ENCODE assay signal across 18 cellular contexts in genomic region chr18:76937597-76937996, GRCh38.
DNase-seq lines count a peak whose midpoint lies in the region; ATAC-seq and TF ChIP-seq lines count a peak whose summit lies in the region.
"Had no signal": no experiment of that assay in that cellular context is flagged by ENCODE, and none has a peak within 500 bp of the region (broad histone marks: within the 10 kb centered on the region; RNA-seq: fewer than 3 reads in every experiment).

No MANE protein-coding gene starts in this region.

- no peaks in the 10 kb centered on the region for H3K79me2 ChIP-seq in SK-N-SH (ENCODE audit: insufficient read depth)
- peaks cover 10% of the 10 kb centered on the region; the same call in 1 of the 2 replicates for H3K79me2 ChIP-seq in Karpas-422 (ENCODE audit: low read length)

- H3K4me1 ChIP-seq in SK-N-SH (ENCODE audit: control insufficient read depth in 1 of 2, insufficient read depth in 2 of 2, low read depth in 1 of 2, low read length in 1 of 2), result no peaks in the 10 kb centered on the region
- H3K4me1 ChIP-seq in Karpas-422 (ENCODE audit: low read length), result peaks cover 40% of the 10 kb centered on the region

- H3F3A ChIP-seq in SK-N-SH (replicated peaks; ENCODE audit: insufficient read depth), result no peaks in the 10 kb centered on the region

- 80% methylated on average over 1 of the region's 1 CpG for WGBS in SK-N-SH (ENCODE audit: low lambda C conversion rate)

- H3K4me2 ChIP-seq in SK-N-SH (no peak overlapping the region), Karpas-422 (ENCODE audit: low read depth, low read length, poor library complexity, severe bottlenecking) (no peak overlapping the region)

- no peak overlapping the region for H3K4me3 ChIP-seq in SK-N-SH (ENCODE audit: low read depth in 2 of 2, low read length in 1 of 2)
- no peak overlapping the region for H3K4me3 ChIP-seq in Karpas-422 (ENCODE audit: low read length)
- no peak overlapping the region for H3K4me3 ChIP-seq in fibroblast of the aortic adventitia (ENCODE audit: low read depth, low read length)

- H3K9me3 ChIP-seq in SK-N-SH (no peaks in the 10 kb centered on the region), Karpas-422 (ENCODE audit: low read length) (no peaks in the 10 kb centered on the region)

- no peak overlapping the region for H2AFZ ChIP-seq in SK-N-SH (ENCODE audit: low read depth)
- H2AFZ ChIP-seq in Karpas-422 (ENCODE audit: low read length), result no peak overlapping the region

- H3K4me3 Mint-ChIP-seq in activated CD8-positive, alpha-beta memory T cell treated with anti-CD3 and anti-CD28 coated beads, Interleukin-2, amount 10 ng/mL, durations not matched to agents 7 days and 5 days, result no peak overlapping the region
- H3K4me3 Mint-ChIP-seq: CD14-positive monocyte had no signal

- H3K27ac Mint-ChIP-seq in activated CD8-positive, alpha-beta memory T cell treated with anti-CD3 and anti-CD28 coated beads, Interleukin-2, amount 10 ng/mL, durations not matched to agents 7 days and 5 days, result no peak overlapping the region

- H3K9ac ChIP-seq in SK-N-SH (no peak overlapping the region), Karpas-422 (ENCODE audit: low read length) (no peak overlapping the region)

- H3K27me3 ChIP-seq in SK-N-SH (ENCODE audit: insufficient read depth) (no peaks in the 10 kb centered on the region), Karpas-422 (ENCODE audit: low read length) (no peaks in the 10 kb centered on the region)

- POLR2A ChIA-PET in SK-N-SH (lab: Yijun Ruan, JAX), result no interaction called here

- peaks cover 14% of the 10 kb centered on the region for H3K36me3 Mint-ChIP-seq in activated CD8-positive, alpha-beta memory T cell treated with anti-CD3 and anti-CD28 coated beads, Interleukin-2, amount 10 ng/mL, durations not matched to agents 7 days and 5 days

- H3K9me2 ChIP-seq in SK-N-SH, result no peaks in the 10 kb centered on the region
- H3K9me2 ChIP-seq in Karpas-422 (replicated peaks; ENCODE audit: insufficient read depth, low read length), result no peaks in the 10 kb centered on the region

- peaks cover 3% of the 10 kb centered on the region for H3K4me1 Mint-ChIP-seq in activated CD8-positive, alpha-beta memory T cell treated with anti-CD3 and anti-CD28 coated beads, Interleukin-2, amount 10 ng/mL, durations not matched to agents 7 days and 5 days
- H3K4me1 Mint-ChIP-seq: CD14-positive monocyte had no signal

- TF ChIP-seq CTCF in SK-N-SH (IDR thresholded peaks at IDR 0.05) (peak; percentile 39), fibroblast of the aortic adventitia (IDR thresholded peaks at IDR 0.05; ENCODE audit: insufficient read depth, low read length) (no peak), GM20000 (IDR thresholded peaks at IDR 0.05; ENCODE audit: extremely low read depth, missing control alignments) (no peak)

- CTCF ChIA-PET in SK-N-SH (lab: Yijun Ruan, JAX), result interaction anchor here (0.8 to 8.9 kb wide), 6 partner anchors 11 to 215 kb away, joined by 3 to 64 read pairs (median 6); no protein-coding TSS in a partner anchor
- CTCF ChIA-PET in activated CD8-positive, alpha-beta memory T cell treated with anti-CD3 and anti-CD28 coated beads, Interleukin-2, amount 10 ng/mL, durations not matched to agents 7 days and 5 days (lab: Charles Lee), result interaction anchor here (0.7 to 0.9 kb wide), 2 partner anchors 20 to 63 kb away, joined by 3 read pairs; no protein-coding TSS in a partner anchor

- no peaks in the 10 kb centered on the region for H3K9me3 Mint-ChIP-seq in activated CD8-positive, alpha-beta memory T cell treated with anti-CD3 and anti-CD28 coated beads, Interleukin-2, amount 10 ng/mL, durations not matched to agents 7 days and 5 days (ENCODE audit: low read depth)
- H3K9me3 Mint-ChIP-seq: CD14-positive monocyte had no signal

- no peaks in the 10 kb centered on the region for H3K27me3 Mint-ChIP-seq in activated CD8-positive, alpha-beta memory T cell treated with anti-CD3 and anti-CD28 coated beads, Interleukin-2, amount 10 ng/mL, durations not matched to agents 7 days and 5 days

- H3K36me3 ChIP-seq in SK-N-SH (replicated peaks in 1 of 2; ENCODE audit: control insufficient read depth in 1 of 2, insufficient read depth in 2 of 2, low read length in 1 of 2), result peaks cover 26 to 34% of the 10 kb centered on the region in 2 experiments
- peaks cover 26% of the 10 kb centered on the region; the same call in 1 of the 2 replicates for H3K36me3 ChIP-seq in Karpas-422 (ENCODE audit: insufficient read depth, low read length)

- ATAC-seq in SK-N-SH treated with all-trans-retinoic acid at 6 μM for 48 hours, result no peak
- ATAC-seq in activated CD8-positive, alpha-beta memory T cell treated with anti-CD3 and anti-CD28 coated beads, Interleukin-2, amount 10 ng/mL, durations not matched to agents 7 days and 5 days, result no peak

- no peak for TF ChIP-seq RAD21 in SK-N-SH (IDR thresholded peaks at IDR 0.05; ENCODE audit: low read length)

- DNase-seq in SK-N-SH (no peak), Karpas-422 (no peak), fibroblast of the aortic adventitia (ENCODE audit: low read depth) (peak; percentile 8), superior temporal gyrus (ENCODE audit: extremely low spot score) (no peak), NCI-H2171 treated with DMSO at 0.1 percent for 48 hours (lab: John Stamatoyannopoulos, UW) (no peak), GM20000 (ENCODE audit: low spot score) (no peak)
- no peak for DNase-seq in activated CD8-positive, alpha-beta memory T cell treated with anti-CD3 and anti-CD28 coated beads, Interleukin-2, amount 10 ng/mL, durations not matched to agents 7 days and 5 days
- DNase-seq: AML-193, NCI-H1417 treated with DMSO at 0.1 percent for 48 hours, NCI-H187 treated with DMSO at 0.1 percent for 48 hours, NCI-H226, NCI-H524, NCI-H82, RPMI8226, SHP77 treated with DMSO at 0.1 percent for 48 hours had no signal

- H4K20me1 ChIP-seq in SK-N-SH (ENCODE audit: insufficient read depth), result no peaks in the 10 kb centered on the region
- no peaks in the 10 kb centered on the region for H4K20me1 ChIP-seq in Karpas-422 (ENCODE audit: insufficient read depth, low read depth, low read length)

- H3K27ac ChIP-seq in SK-N-SH (ENCODE audit: low read depth in 2 of 2, low read length in 1 of 2), result no peak overlapping the region
- peak overlapping the region; percentile 31 for H3K27ac ChIP-seq in Karpas-422 (ENCODE audit: low read length)
- H3K27ac ChIP-seq: 22Rv1 had no signal

- no peak for TF ChIP-seq EP300 in SK-N-SH (IDR thresholded peaks at IDR 0.05; ENCODE audit: borderline replicate concordance in 1 of 2, low read depth in 1 of 2, low read length in 1 of 2)

TF ChIP-seq in SK-N-SH, 30 proteins besides CTCF, POLR2A, EP300 and RAD21 (continues in another document):
- TF ChIP-seq JUND (IDR thresholded peaks at IDR 0.05) (no peak), FOXM1 (IDR thresholded peaks at IDR 0.05; ENCODE audit: low read depth) (no peak), FOSL2 (IDR thresholded peaks at IDR 0.05; ENCODE audit: borderline replicate concordance, low read depth) (no peak), EZH2phosphoT487 (IDR thresholded peaks at IDR 0.05; ENCODE audit: borderline replicate concordance, low read depth) (no peak), ELF1 (IDR thresholded peaks at IDR 0.05) (no peak), CHD2 (IDR thresholded peaks at IDR 0.05; ENCODE audit: low read length, partially characterized antibody) (no peak), POLR2AphosphoS5 (IDR thresholded peaks at IDR 0.05; ENCODE audit: low read depth, low read length) (no peak)

TF ChIP-seq in SK-N-SH treated with all-trans-retinoic acid at 6 μM for 48 hours, 23 proteins besides CTCF, POLR2A, EP300 and RAD21 (continues in another document):
- TF ChIP-seq ARNTL (CRISPR knock-in tag; IDR thresholded peaks at IDR 0.05; ENCODE audit: borderline replicate concordance, low read depth) (no peak), PATZ1 (CRISPR knock-in tag; IDR thresholded peaks at IDR 0.05; ENCODE audit: borderline replicate concordance) (no peak), PPARA (CRISPR knock-in tag; IDR thresholded peaks at IDR 0.05; ENCODE audit: borderline replicate concordance) (no peak), CREB5 (CRISPR knock-in tag; IDR thresholded peaks at IDR 0.05; ENCODE audit: low read depth) (no peak), POU6F1 (CRISPR knock-in tag; IDR thresholded peaks at IDR 0.05; ENCODE audit: borderline replicate concordance, low read depth) (no peak)
